Comparison of ENCODE assay signal across 18 cellular contexts in the genomic region with DNA sequence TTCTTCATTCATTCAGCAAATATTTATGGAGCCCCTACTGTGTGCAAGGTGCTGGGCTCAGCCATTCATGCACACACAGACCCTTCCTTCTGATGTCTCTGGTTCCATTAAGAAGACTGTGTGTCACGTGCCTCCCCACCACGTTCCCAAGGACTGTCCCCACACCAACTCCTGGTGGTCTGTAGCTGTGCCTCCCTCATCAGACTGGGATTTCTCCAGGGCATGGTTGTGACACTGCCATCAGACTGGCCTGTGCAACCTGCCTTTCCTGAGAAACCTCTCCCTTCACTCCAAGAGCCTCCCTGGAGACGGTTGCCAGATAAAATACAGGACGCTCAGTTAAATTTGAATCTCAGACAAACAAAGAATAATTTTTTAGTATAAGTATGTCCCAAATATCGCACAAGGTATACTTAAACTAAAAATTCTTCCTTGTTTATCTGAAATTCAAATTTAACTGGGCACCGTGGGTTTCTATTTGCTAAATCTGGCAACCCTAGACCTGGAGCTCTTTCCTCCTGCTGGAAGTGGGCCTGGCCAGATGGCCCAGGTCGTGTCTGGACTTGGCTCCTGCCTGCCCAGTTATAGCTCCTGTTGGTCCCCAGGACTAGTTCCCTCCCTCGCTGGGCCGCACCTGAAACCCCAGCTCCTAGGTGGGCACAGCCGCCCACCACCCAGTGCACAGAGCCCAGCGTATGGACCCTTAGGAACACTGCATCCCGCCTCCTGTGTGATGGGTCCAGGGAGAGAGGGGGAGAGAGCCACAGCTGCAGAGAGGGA.
DNase-seq lines count a peak whose midpoint lies in the region; ATAC-seq and TF ChIP-seq lines count a peak whose summit lies in the region.
"Had no signal": no experiment of that assay in that cellular context is flagged by ENCODE, and none has a peak within 500 bp of the region (broad histone marks: within the 10 kb centered on the region; RNA-seq: fewer than 3 reads in every experiment).

No MANE protein-coding gene starts in this region.

- no peaks in the 10 kb centered on the region for H3K9me3 Mint-ChIP-seq in mesothelial cell of epicardium
- H3K9me3 Mint-ChIP-seq: CD4-positive, CD25-positive, alpha-beta regulatory T cell had no signal

- H3K27me3 Mint-ChIP-seq in mesothelial cell of epicardium (ENCODE audit: low read depth) = peaks cover 18% of the 10 kb centered on the region

- H3K4me3 Mint-ChIP-seq in mesothelial cell of epicardium = no peak overlapping the region
- H3K4me3 Mint-ChIP-seq: B cell; CD4-positive, CD25-positive, alpha-beta regulatory T cell had no signal

- H3K27ac ChIP-seq in WERI-Rb-1 = peak overlapping the region; percentile 46
- H3K27ac ChIP-seq: PC-9, SJSA1 had no signal

- H3K4me3 ChIP-seq in WERI-Rb-1 (ENCODE audit: low read depth, low read length) = no peak overlapping the region
- H3K4me3 ChIP-seq: PC-9, SJSA1 had no signal

- TF ChIP-seq CTCF in WERI-Rb-1 (IDR thresholded peaks at IDR 0.05; ENCODE audit: low read depth, low read length) (no peak), mesothelial cell of epicardium (IDR thresholded peaks at IDR 0.05; ENCODE audit: unreplicated experiment) (no peak)

- no peak overlapping the region for H3K27ac Mint-ChIP-seq in mesothelial cell of epicardium
- H3K27ac Mint-ChIP-seq: B cell; CD4-positive, CD25-positive, alpha-beta regulatory T cell had no signal

- ATAC-seq in HG03342 (IDR thresholded peaks at IDR 0.05; ENCODE audit: unreplicated experiment) = no peak
- ATAC-seq: HCT116 had no signal

- peaks cover 7% of the 10 kb centered on the region for H3K4me1 Mint-ChIP-seq in mesothelial cell of epicardium
- H3K4me1 Mint-ChIP-seq: B cell; CD4-positive, CD25-positive, alpha-beta regulatory T cell had no signal

- no peaks in the 10 kb centered on the region for H3K36me3 Mint-ChIP-seq in mesothelial cell of epicardium
- H3K36me3 Mint-ChIP-seq: CD4-positive, CD25-positive, alpha-beta regulatory T cell had no signal

- peaks cover 3% of the 10 kb centered on the region for H3K36me3 ChIP-seq in WERI-Rb-1

- no peaks in the 10 kb centered on the region for H3K27me3 ChIP-seq in WERI-Rb-1 (ENCODE audit: insufficient read depth, low read depth, severe bottlenecking)
- H3K27me3 ChIP-seq: SJSA1 had no signal

- H3K9me3 ChIP-seq in WERI-Rb-1 (ENCODE audit: severe bottlenecking) = no peaks in the 10 kb centered on the region
- H3K9me3 ChIP-seq: Caco-2, SJSA1 had no signal

- DNase-seq in NCI-H1694 (lab: John Stamatoyannopoulos, UW) = peak; percentile 32
- DNase-seq in WERI-Rb-1 = peak; percentile 42
- DNase-seq in cerebellar nuclear complex (lab: John Stamatoyannopoulos, UW) = peak; percentile 52 to 54
- DNase-seq in superior temporal gyrus (ENCODE audit: extremely low spot score) = peak; percentile 11
- no peak for DNase-seq in mesothelial cell of epicardium (ENCODE audit: low spot score in 2 of 2, unreplicated experiment in 2 of 2)
- DNase-seq in MV-4-11 (lab: John Stamatoyannopoulos, UW) = no peak
- DNase-seq: Caco-2; CD4-positive, CD25-positive, alpha-beta regulatory T cell; KG1; NCI-H1092 treated with DMSO at 0.1 percent for 48 hours; NCI-H1930; NCI-H446 treated with DMSO at 0.1 percent for 48 hours; NCI-H774; PC-9 had no signal

Comparison
In these comparisons a context has a peak if more than half of its experiments do, and no peak if none do; other contexts are left out.
1. DNase-seq: peak in NCI-H1694 (single experiment), WERI-Rb-1 (single experiment), cerebellar nuclear complex (2 of 2) and superior temporal gyrus (single experiment); none in mesothelial cell of epicardium (0 of 2) and MV-4-11 (single experiment).